8 cellular contexts compared by ENCODE assay signal in the genomic region with DNA sequence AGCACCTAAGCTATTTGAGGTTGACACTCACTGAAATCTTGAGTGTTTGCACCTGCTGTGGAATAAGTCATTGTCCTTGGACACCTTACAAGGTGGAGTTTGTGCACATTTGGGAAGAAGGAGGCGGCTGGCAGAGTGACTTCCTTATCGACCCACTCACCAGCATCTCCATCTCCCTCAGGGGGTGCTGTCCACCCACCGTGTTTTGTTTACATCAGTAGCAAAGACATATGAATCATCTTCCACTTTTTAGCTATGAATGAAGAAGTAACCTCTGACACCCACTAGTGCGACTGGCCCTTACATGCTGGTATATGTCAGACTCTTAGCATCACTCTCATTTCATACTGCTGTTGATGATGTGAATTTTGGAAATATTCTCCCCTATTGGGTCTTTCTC.
A peak's percentile ranks its signal among the peaks of the same experiment; 100 is the strongest.
DNase-seq lines count a peak whose midpoint lies in the region; ATAC-seq and TF ChIP-seq lines count a peak whose summit lies in the region.

No MANE protein-coding gene starts in this region.

- H3K4me3 Mint-ChIP-seq in activated T-helper 17 cell treated with anti-CD3 and anti-CD28 coated beads, Interleukin-2, amount 50 U/mL, for 72 hours = peak overlapping the region; percentile 73
- H3K4me3 Mint-ChIP-seq in Caco-2 (ENCODE audit: unreplicated experiment) = no peak overlapping the region

- H3K36me3 ChIP-seq in lung (ENCODE audit: control insufficient read depth in 2 of 2, insufficient read depth in 2 of 2, low read length in 2 of 2) (no peaks in the 10 kb centered on the region), Caco-2 (ENCODE audit: control insufficient read depth, insufficient read depth, low read length) (no peaks in the 10 kb centered on the region)

- H3K4me3 ChIP-seq in lung = no peak overlapping the region
- H3K4me3 ChIP-seq in coronary artery = no peak overlapping the region
- no peak overlapping the region for H3K4me3 ChIP-seq in Caco-2 (ENCODE audit: low read depth, low read length)

- POLR2A ChIA-PET in Caco-2 (lab: Charles Lee) = no interaction called here

- H3K27me3 ChIP-seq in lung (ENCODE audit: control insufficient read depth, insufficient read depth) = no peaks in the 10 kb centered on the region
- H3K27me3 ChIP-seq in Caco-2 (replicated peaks; ENCODE audit: control insufficient read depth, insufficient read depth, low read length) = no peaks in the 10 kb centered on the region

- DNase-seq in KBM-7 (peak; percentile 14), lung (ENCODE audit: low spot score) (no peak), coronary artery (ENCODE audit: low spot score) (no peak), epidermal melanocyte (ENCODE audit: insufficient read length, low spot score) (no peak), Caco-2 (no peak)

- peaks cover 23% of the 10 kb centered on the region for H3K4me1 Mint-ChIP-seq in activated T-helper 17 cell treated with anti-CD3 and anti-CD28 coated beads, Interleukin-2, amount 50 U/mL, for 72 hours
- H3K4me1 Mint-ChIP-seq in Caco-2 (ENCODE audit: low read depth, unreplicated experiment) = peaks cover 7% of the 10 kb centered on the region

- ATAC-seq in GM18907 (IDR thresholded peaks at IDR 0.05; ENCODE audit: unreplicated experiment) = peak; percentile 38
- peak; percentile 72 for ATAC-seq in activated T-helper 17 cell treated with anti-CD3 and anti-CD28 coated beads, Interleukin-2, amount 50 U/mL, for 72 hours (replicated peaks)
- peak; percentile 8 for ATAC-seq in lung (ENCODE audit: insufficient read depth, low FRiP score)
- no peak for ATAC-seq in HG03565 (IDR thresholded peaks at IDR 0.05; ENCODE audit: unreplicated experiment)

- no peaks in the 10 kb centered on the region for H3K36me3 Mint-ChIP-seq in activated T-helper 17 cell treated with anti-CD3 and anti-CD28 coated beads, Interleukin-2, amount 50 U/mL, for 72 hours (ENCODE audit: low read depth)
- H3K36me3 Mint-ChIP-seq in Caco-2 (ENCODE audit: insufficient read depth, unreplicated experiment) = no peaks in the 10 kb centered on the region

- in situ Hi-C loops in KBM-7 (cut with MboI; ENCODE audit: low pct_unique_long_range_greater_than_20kb, low sequenced_read_pairs) = no loop called here

- peaks cover 0 to 3% of the 10 kb centered on the region in 2 donors for H3K4me1 ChIP-seq in lung (ENCODE audit: control insufficient read depth in 2 of 2, insufficient read depth in 2 of 2, low read length in 2 of 2)
- no peaks in the 10 kb centered on the region for H3K4me1 ChIP-seq in Caco-2

- H3K27ac ChIP-seq in lung (ENCODE audit: low read depth in 1 of 2, low read length in 1 of 2) (peak overlapping the region in 1 of 2 donors; percentile 49), coronary artery (peak overlapping the region in 1 of 2 donors; percentile 58)

- CTCF ChIA-PET in Caco-2 (lab: Charles Lee) = interaction anchor here (0.7 kb wide), 1 partner anchor 204 kb away, joined by 3 read pairs; no protein-coding TSS in a partner anchor

- 39 to 43% methylated on average over 4 of the region's 4 CpGs for WGBS in lung, 2 donors

- H3K27ac Mint-ChIP-seq in activated T-helper 17 cell treated with anti-CD3 and anti-CD28 coated beads, Interleukin-2, amount 50 U/mL, for 72 hours = peak overlapping the region; percentile 93
- H3K27ac Mint-ChIP-seq in Caco-2 (ENCODE audit: unreplicated experiment) = no peak overlapping the region

- H3K27me3 Mint-ChIP-seq in activated T-helper 17 cell treated with anti-CD3 and anti-CD28 coated beads, Interleukin-2, amount 50 U/mL, for 72 hours = no peaks in the 10 kb centered on the region
- no peaks in the 10 kb centered on the region for H3K27me3 Mint-ChIP-seq in Caco-2 (ENCODE audit: insufficient read depth, unreplicated experiment)

- TF ChIP-seq CTCF in lung (IDR thresholded peaks at IDR 0.05; ENCODE audit: control extremely low read depth, extremely low read depth) = no peak
- no peak for TF ChIP-seq CTCF in coronary artery (IDR thresholded peaks at IDR 0.05)
- no peak for TF ChIP-seq CTCF in Caco-2 (IDR thresholded peaks at IDR 0.05; ENCODE audit: insufficient read depth in 1 of 2, low read depth in 1 of 2, low read length in 1 of 2, severe bottlenecking in 1 of 2, unreplicated experiment in 1 of 2)

- H3K9me3 ChIP-seq in lung (ENCODE audit: control insufficient read depth in 2 of 2, insufficient read depth in 1 of 2, low read length in 1 of 2) (no peaks in the 10 kb centered on the region), Caco-2 (no peaks in the 10 kb centered on the region)

- intact Hi-C loops in Caco-2 (cut with micrococcal nuclease; ENCODE audit: unreplicated experiment) = no loop called here

- H3K9me3 Mint-ChIP-seq in activated T-helper 17 cell treated with anti-CD3 and anti-CD28 coated beads, Interleukin-2, amount 50 U/mL, for 72 hours = no peaks in the 10 kb centered on the region
- no peaks in the 10 kb centered on the region for H3K9me3 Mint-ChIP-seq in Caco-2 (ENCODE audit: unreplicated experiment)

- BruUV-seq in Caco-2 (replicated peaks; lab: Mats Ljungman, UMichigan) = no TSS peak
